ENCODE assay signal across 9 cellular contexts in genomic region chr16:79047337-79047736, GRCh38.
DNase-seq lines count a peak whose midpoint lies in the region; ATAC-seq, FAIRE-seq and TF ChIP-seq lines count a peak whose summit lies in the region.
"Had no signal": no experiment of that assay in that cellular context is flagged by ENCODE, and none has a peak within 500 bp of the region (broad histone marks: within the 10 kb centered on the region; RNA-seq: fewer than 3 reads in every experiment).

No MANE protein-coding gene starts in this region.

- H3K27me3 Mint-ChIP-seq in natural killer cell (ENCODE audit: low read depth in 2 of 2) (no peaks in the 10 kb centered on the region), endothelial cell (ENCODE audit: unreplicated experiment) (no peaks in the 10 kb centered on the region)
- peaks cover 0 to 3% of the 10 kb centered on the region in 2 donors for H3K27me3 Mint-ChIP-seq in natural killer cell treated with Interleukin-12 subunit alpha and Interleukin-12 subunit beta and Interleukin-15 and Interleukin-18, amount 100 ng/mL, for 72 hours
- H3K27me3 Mint-ChIP-seq: IgD-negative memory B cell had no signal

- H3K27me3 ChIP-seq in uterus: no peaks in the 10 kb centered on the region
- no peaks in the 10 kb centered on the region for H3K27me3 ChIP-seq in pancreas

- WGBS in lower leg skin, 2 donors: 69 to 80% methylated on average over 3 of the region's 3 CpGs
- 53 to 67% methylated on average over 3 of the region's 3 CpGs for WGBS in pancreas, 2 donors

- H3K9me3 Mint-ChIP-seq in natural killer cell (no peaks in the 10 kb centered on the region), endothelial cell (ENCODE audit: unreplicated experiment) (no peaks in the 10 kb centered on the region)
- H3K9me3 Mint-ChIP-seq in natural killer cell treated with Interleukin-12 subunit alpha and Interleukin-12 subunit beta and Interleukin-15 and Interleukin-18, amount 100 ng/mL, for 72 hours: no peaks in the 10 kb centered on the region

- DNase-seq in natural killer cell: no peak
- no peak for DNase-seq in natural killer cell treated with Interleukin-12 subunit alpha and Interleukin-12 subunit beta and Interleukin-15 and Interleukin-18, amount 100 ng/mL, for 72 hours (ENCODE audit: low spot score)
- DNase-seq in NCI-H69 (lab: John Stamatoyannopoulos, UW): peak; percentile 34
- DNase-seq in endothelial cell (ENCODE audit: low spot score): no peak
- no peak for DNase-seq in uterus
- DNase-seq in activated T-cell treated with anti-CD3 and anti-CD28 coated beads for 4 hours: no peak
- no peak for DNase-seq in lower leg skin (ENCODE audit: low spot score in 2 of 2)
- DNase-seq in pancreas: no peak

- ATAC-seq in natural killer cell (peak; percentile 52 to 70 (median 53)), pancreas (no peak)
- ATAC-seq in natural killer cell treated with Interleukin-12 subunit alpha and Interleukin-12 subunit beta and Interleukin-15 and Interleukin-18, amount 100 ng/mL, for 72 hours: no peak

- H3K4me3 Mint-ChIP-seq in natural killer cell (no peak overlapping the region), endothelial cell (ENCODE audit: unreplicated experiment) (no peak overlapping the region)
- no peak overlapping the region for H3K4me3 Mint-ChIP-seq in natural killer cell treated with Interleukin-12 subunit alpha and Interleukin-12 subunit beta and Interleukin-15 and Interleukin-18, amount 100 ng/mL, for 72 hours
- H3K4me3 Mint-ChIP-seq: IgD-negative memory B cell had no signal

- FAIRE-seq in pancreas (lab: Jason Lieb, UNC): no peak

- H3K9me3 ChIP-seq in uterus (no peaks in the 10 kb centered on the region), pancreas (no peaks in the 10 kb centered on the region)

- no peaks in the 10 kb centered on the region for H3K4me1 ChIP-seq in uterus
- H3K4me1 ChIP-seq in pancreas: no peaks in the 10 kb centered on the region

- TF ChIP-seq CTCF in natural killer cell (IDR thresholded peaks at IDR 0.05) (peak; percentile 66), endothelial cell (IDR thresholded peaks at IDR 0.05; ENCODE audit: unreplicated experiment) (peak; percentile 46), uterus (IDR thresholded peaks at IDR 0.05) (peak in 3 of 4 experiments; percentile 15 to 26 (median 17)), lower leg skin (IDR thresholded peaks at IDR 0.05) (no peak), pancreas (IDR thresholded peaks at IDR 0.05) (peak in 1 of 4 donors; percentile 11)

- intact Hi-C loops in natural killer cell (cut with micrococcal nuclease) (no loop called here), uterus (cut with DNase I; ENCODE audit: low total_unique reads) (no loop called here), lower leg skin (cut with DNase I; ENCODE audit: low total_unique reads) (no loop called here), pancreas (cut with DNase I) (no loop called here)

- H3K36me3 ChIP-seq in uterus (no peaks in the 10 kb centered on the region), pancreas (no peaks in the 10 kb centered on the region)

- no peaks in the 10 kb centered on the region for H3K36me3 Mint-ChIP-seq in natural killer cell
- H3K36me3 Mint-ChIP-seq in natural killer cell treated with Interleukin-12 subunit alpha and Interleukin-12 subunit beta and Interleukin-15 and Interleukin-18, amount 100 ng/mL, for 72 hours: no peaks in the 10 kb centered on the region
- no peaks in the 10 kb centered on the region for H3K36me3 Mint-ChIP-seq in endothelial cell (ENCODE audit: low read depth, unreplicated experiment)
- H3K36me3 Mint-ChIP-seq: IgD-negative memory B cell had no signal

- H3K4me3 ChIP-seq in uterus (no peak overlapping the region), lower leg skin (ENCODE audit: low read depth, poor library complexity, severe bottlenecking) (no peak overlapping the region), pancreas (no peak overlapping the region)

- H3K27ac Mint-ChIP-seq in natural killer cell (no peak overlapping the region), endothelial cell (ENCODE audit: unreplicated experiment) (no peak overlapping the region)
- H3K27ac Mint-ChIP-seq in natural killer cell treated with Interleukin-12 subunit alpha and Interleukin-12 subunit beta and Interleukin-15 and Interleukin-18, amount 100 ng/mL, for 72 hours: no peak overlapping the region
- H3K27ac Mint-ChIP-seq: IgD-negative memory B cell had no signal

- H3K4me1 Mint-ChIP-seq in natural killer cell (peaks cover 22 to 32% of the 10 kb centered on the region in 2 donors), endothelial cell (ENCODE audit: unreplicated experiment) (no peaks in the 10 kb centered on the region)
- H3K4me1 Mint-ChIP-seq in natural killer cell treated with Interleukin-12 subunit alpha and Interleukin-12 subunit beta and Interleukin-15 and Interleukin-18, amount 100 ng/mL, for 72 hours (ENCODE audit: low read depth in 2 of 2): peaks cover 9 to 11% of the 10 kb centered on the region in 2 donors

- no peak overlapping the region for H3K27ac ChIP-seq in uterus
- H3K27ac ChIP-seq in pancreas: no peak overlapping the region

- no peak for TF ChIP-seq POLR2A in uterus (IDR thresholded peaks at IDR 0.05)
- no peak for TF ChIP-seq POLR2A in lower leg skin (IDR thresholded peaks at IDR 0.05)

Comparison
In these comparisons a context has a peak if more than half of its experiments do, and no peak if none do; other contexts are left out.
1. ATAC-seq: peak in natural killer cell (3 of 3); none in natural killer cell treated with Interleukin-12 subunit alpha and Interleukin-12 subunit beta and Interleukin-15 and Interleukin-18, amount 100 ng/mL, for 72 hours (0 of 2) and pancreas (0 of 4).
2. CTCF ChIP-seq: peak in natural killer cell (single experiment), endothelial cell (single experiment) and uterus (3 of 4); none in lower leg skin (0 of 3).